Comparison of ENCODE assay signal across 7 cellular contexts in genomic region chr2:207165121-207166038, GRCh38. TPM values are rescaled to one million over a fixed set of nuclear protein-coding genes. Genes with fewer than 3 reads are reported as not detected.
A peak's percentile ranks its signal among the peaks of the same experiment; 100 is the strongest.
DNase-seq lines count a peak whose midpoint lies in the region; ATAC-seq lines count a peak whose summit lies in the region.

TSS of gene KLF7 (minus strand) at chr2:207165948. CDS start at chr2:207165568, 380 bp downstream.

- H3K9me3 ChIP-seq in muscle layer of colon (ENCODE audit: low read length): no peaks in the 10 kb centered on the region

- H3K36me3 ChIP-seq in muscle layer of colon (ENCODE audit: insufficient read depth, low read length): no peaks in the 10 kb centered on the region

- peaks cover 9% of the 10 kb centered on the region for H3K27me3 Mint-ChIP-seq in activated T-cell treated with anti-CD3 and anti-CD28 coated beads, Interleukin-2, amount 50 U/mL, for 4 hours (ENCODE audit: low read depth)

- H3K27ac ChIP-seq in muscle layer of colon (ENCODE audit: low read depth, low read length): peak within 1 kb of the TSS; percentile 97

- peaks cover 3% of the 10 kb centered on the region for H3K9me3 Mint-ChIP-seq in activated T-cell treated with anti-CD3 and anti-CD28 coated beads, Interleukin-2, amount 50 U/mL, for 4 hours

- ATAC-seq in GM18511 (IDR thresholded peaks at IDR 0.05; ENCODE audit: unreplicated experiment): peak; percentile 12
- ATAC-seq in activated T-cell treated with anti-CD3 and anti-CD28 coated beads, Interleukin-2, amount 50 U/mL, for 4 hours: peak; percentile 16 to 27
- no peak for ATAC-seq in esophagus mucosa
- no peak for ATAC-seq in GM21717 (IDR thresholded peaks at IDR 0.05; ENCODE audit: unreplicated experiment)

- H3K9ac ChIP-seq in muscle layer of colon (ENCODE audit: low read length): peak within 1 kb of the TSS; percentile 97

- H3K36me3 Mint-ChIP-seq in activated T-cell treated with anti-CD3 and anti-CD28 coated beads, Interleukin-2, amount 50 U/mL, for 4 hours (ENCODE audit: insufficient read depth): no peaks in the 10 kb centered on the region

- peak within 1 kb of the TSS; percentile 93 for H3K4me3 Mint-ChIP-seq in activated T-cell treated with anti-CD3 and anti-CD28 coated beads, Interleukin-2, amount 50 U/mL, for 4 hours

- H3K4me1 ChIP-seq in muscle layer of colon (ENCODE audit: insufficient read depth, low read length): peaks cover 40% of the 10 kb centered on the region

- H3K4me3 ChIP-seq in muscle layer of colon (ENCODE audit: low read depth in 1 of 2, low read length in 2 of 2): peak within 1 kb of the TSS; percentile 78 to 88

- DNase-seq in NCI-H460 (ENCODE audit: extremely low read depth, low read depth): no peak
- DNase-seq in activated T-cell treated with anti-CD3 and anti-CD28 coated beads, Interleukin-2, amount 50 U/mL, for 4 hours: peak; percentile 52
- DNase-seq in stimulated activated naive CD4-positive, alpha-beta T cell treated with Interleukin-2 at 50 U/mL for 16 hours (lab: John Stamatoyannopoulos, UW): peak; percentile 69

- no peaks in the 10 kb centered on the region for H3K27me3 ChIP-seq in muscle layer of colon (ENCODE audit: control insufficient read depth in 1 of 2, insufficient read depth in 2 of 2, low read length in 2 of 2)

- peaks cover 54% of the 10 kb centered on the region for H3K4me1 Mint-ChIP-seq in activated T-cell treated with anti-CD3 and anti-CD28 coated beads, Interleukin-2, amount 50 U/mL, for 4 hours (ENCODE audit: low read depth)

RNA-seq across cellular contexts. Expression of gene KLF7, which starts in this region (rescaled TPM):
- total RNA-seq in NCI-H460 (2014; rRNA removed; shearing (Covaris generic)): 16.4 and 22.3 TPM in 2 replicates
- polyA plus RNA-seq in NCI-H460 (2014; cell fraction: nucleus; rRNA removed): 5.2 and 13.6 TPM in 2 replicates
- total RNA-seq in activated T-cell treated with anti-CD3 and anti-CD28 coated beads, Interleukin-2, amount 50 U/mL, for 4 hours: 10 to 100 TPM in 2 of 3 donors, 1 to 10 TPM in 1; 5.9 to 14.3 (median 13.4) TPM
- total RNA-seq in esophagus mucosa: 20.1 TPM

Comparison
In these comparisons a context has a peak if more than half of its experiments do, and no peak if none do; other contexts are left out.
1. ATAC-seq: peak in GM18511 (single experiment) and activated T-cell treated with anti-CD3 and anti-CD28 coated beads, Interleukin-2, amount 50 U/mL, for 4 hours (2 of 2); none in esophagus mucosa (single experiment) and GM21717 (single experiment).